Comparison of ENCODE assay signal across 18 cellular contexts in the genomic region with DNA sequence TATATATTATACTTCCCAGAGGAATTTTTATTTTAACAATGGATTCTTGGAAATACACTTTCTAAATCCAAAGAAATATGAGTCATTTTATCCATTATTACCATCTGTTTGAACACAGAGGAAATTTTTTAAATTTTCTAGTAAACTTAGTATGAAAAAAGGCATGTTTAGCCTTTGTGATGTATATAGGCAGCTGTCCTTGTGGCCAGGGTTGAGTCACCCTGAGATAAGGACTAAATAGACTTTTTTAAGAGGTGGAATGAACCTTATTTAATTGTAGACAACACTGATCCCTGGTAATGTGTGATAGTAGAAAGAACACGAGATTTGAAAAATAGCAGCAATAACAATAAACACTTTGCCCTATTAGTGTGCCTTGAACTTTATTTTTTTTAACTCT.
A peak's percentile ranks its signal among the peaks of the same experiment; 100 is the strongest.
DNase-seq lines count a peak whose midpoint lies in the region; ATAC-seq and TF ChIP-seq lines count a peak whose summit lies in the region.
"Had no signal": no experiment of that assay in that cellular context is flagged by ENCODE, and none has a peak within 500 bp of the region (broad histone marks: within the 10 kb centered on the region; RNA-seq: fewer than 3 reads in every experiment).

No MANE protein-coding gene starts in this region.

- no peak overlapping the region for H4K5ac ChIP-seq in mesendoderm (ENCODE audit: low read length)

- H3K27ac ChIP-seq in GM23248 (no peak overlapping the region), mesendoderm (ENCODE audit: low read depth, low read length) (no peak overlapping the region), dorsolateral prefrontal cortex (no peak overlapping the region)
- H3K27ac ChIP-seq: RWPE1 had no signal

- no peak for ATAC-seq in GM19328 (IDR thresholded peaks at IDR 0.05; ENCODE audit: unreplicated experiment)
- ATAC-seq in HG03342 (IDR thresholded peaks at IDR 0.05; ENCODE audit: unreplicated experiment) = no peak
- ATAC-seq: HCT116, PC-3 had no signal

- in situ Hi-C loops in GM23248 (cut with MboI) = no loop called here

- no peak overlapping the region for H4K8ac ChIP-seq in mesendoderm (ENCODE audit: low read depth, low read length)

- no peak for TF ChIP-seq CTCF in retinal pigment epithelial cell (conservative IDR thresholded peaks at IDR 0.05; ENCODE audit: low read depth, low read length)
- no peak for TF ChIP-seq CTCF in dorsolateral prefrontal cortex (IDR thresholded peaks at IDR 0.05 in 54 of 56, conservative IDR thresholded peaks at IDR 0.05 in 2 of 56; ENCODE audit: low read depth in 1 of 56, partially characterized antibody in 56 of 56)

- H3K56ac ChIP-seq in mesendoderm (ENCODE audit: low read length) = no peak overlapping the region

- intact Hi-C loops in dorsolateral prefrontal cortex (cut with DNase I) = no loop called here

- no peak overlapping the region for H3K9ac ChIP-seq in GM23248
- no peak overlapping the region for H3K9ac ChIP-seq in mesendoderm (ENCODE audit: low read length)

- no peak overlapping the region for H3K23ac ChIP-seq in mesendoderm (ENCODE audit: low read length)

- peak overlapping the region; percentile 17 for H3K4me2 ChIP-seq in GM23248 (ENCODE audit: unreplicated experiment)
- no peak overlapping the region for H3K4me2 ChIP-seq in mesendoderm (ENCODE audit: low read length)

- H3K18ac ChIP-seq in mesendoderm (ENCODE audit: low read length) = no peak overlapping the region

- no peaks in the 10 kb centered on the region for H3K27me3 ChIP-seq in GM23248 (replicated peaks; ENCODE audit: insufficient read depth)
- no peaks in the 10 kb centered on the region for H3K27me3 ChIP-seq in mesendoderm (ENCODE audit: insufficient read depth, low read length, poor library complexity)
- H3K27me3 ChIP-seq in dorsolateral prefrontal cortex = no peaks in the 10 kb centered on the region

- H3K36me3 ChIP-seq in GM23248 (ENCODE audit: low read depth) (no peaks in the 10 kb centered on the region), mesendoderm (ENCODE audit: control insufficient read depth, insufficient read depth, low read length) (no peaks in the 10 kb centered on the region)

- H3K79me2 ChIP-seq in GM23248 (ENCODE audit: insufficient read depth) = no peaks in the 10 kb centered on the region
- no peaks in the 10 kb centered on the region for H3K79me2 ChIP-seq in mesendoderm (ENCODE audit: control insufficient read depth, insufficient read depth, low read length)

- H3K9me2 ChIP-seq in GM23248 (ENCODE audit: insufficient read depth) = no peaks in the 10 kb centered on the region

- no peak overlapping the region for H2BK120ac ChIP-seq in mesendoderm (ENCODE audit: low read depth, low read length)

- H3K4me3 ChIP-seq in GM23248 (no peak overlapping the region), retinal pigment epithelial cell (ENCODE audit: low read length) (no peak overlapping the region), mesendoderm (ENCODE audit: low read length) (no peak overlapping the region), dorsolateral prefrontal cortex (no peak overlapping the region)

- DNase-seq in GM23248 = peak; percentile 42
- DNase-seq in OCI-M1 (lab: John Stamatoyannopoulos, UW) = peak; percentile 27
- peak; percentile 32 for DNase-seq in dedifferentiated amniotic fluid mesenchymal stem cell (ENCODE audit: extremely low spot score)
- peak; percentile 42 for DNase-seq in retinal pigment epithelial cell (ENCODE audit: low read depth)
- no peak for DNase-seq in mesendoderm
- no peak for DNase-seq in dorsolateral prefrontal cortex
- DNase-seq: AML-193, DMS 273 treated with DMSO at 0.1 percent for 48 hours, NCI-H1105 treated with DMSO at 0.1 percent for 48 hours, NCI-H1694 treated with DMSO at 0.1 percent for 48 hours, NCI-H2107, NCI-H345, NCI-H748 treated with DMSO at 0.1 percent for 48 hours, PC-3 had no signal

- no peak overlapping the region for H2BK5ac ChIP-seq in mesendoderm (ENCODE audit: low read length)

- H3K4me1 ChIP-seq in GM23248 (ENCODE audit: insufficient read depth) (peaks cover 7% of the 10 kb centered on the region), mesendoderm (ENCODE audit: control insufficient read depth, low read depth, low read length) (no peaks in the 10 kb centered on the region)

- WGBS in GM23248 (ENCODE audit: low coverage in 1 of 2, low lambda C conversion rate in 2 of 2, missing lambda C conversion rate in 2 of 2), 2 experiments = 12 to 14% methylated on average over 1 of the region's 1 CpG
- WGBS in mesendoderm (ENCODE audit: extremely low coverage, insufficient coverage, low lambda C conversion rate) = no CpG with 5 or more reads among the region's 1 CpG

- no peak overlapping the region for H3K4ac ChIP-seq in mesendoderm (ENCODE audit: low read depth, low read length)

- no peaks in the 10 kb centered on the region for H4K20me1 ChIP-seq in GM23248 (ENCODE audit: insufficient read depth)

- no peaks in the 10 kb centered on the region for H3K79me1 ChIP-seq in mesendoderm (ENCODE audit: low read length)

- H3F3A ChIP-seq in GM23248 (ENCODE audit: insufficient read depth) = no peaks in the 10 kb centered on the region

- H3K9me3 ChIP-seq in GM23248 (ENCODE audit: low read depth) = no peaks in the 10 kb centered on the region

- H2AFZ ChIP-seq in GM23248 = no peak overlapping the region

- no peak overlapping the region for H2BK15ac ChIP-seq in mesendoderm (replicated peaks; ENCODE audit: low read depth)

- H2AK5ac ChIP-seq in mesendoderm (ENCODE audit: low read length) = no peak overlapping the region

Comparison
In these comparisons a context has a peak if more than half of its experiments do, and no peak if none do; other contexts are left out.
1. DNase-seq: peak in GM23248 (single experiment), OCI-M1 (single experiment), dedifferentiated amniotic fluid mesenchymal stem cell (single experiment) and retinal pigment epithelial cell (single experiment); none in mesendoderm (single experiment) and dorsolateral prefrontal cortex (0 of 10).